In the genomic region with DNA sequence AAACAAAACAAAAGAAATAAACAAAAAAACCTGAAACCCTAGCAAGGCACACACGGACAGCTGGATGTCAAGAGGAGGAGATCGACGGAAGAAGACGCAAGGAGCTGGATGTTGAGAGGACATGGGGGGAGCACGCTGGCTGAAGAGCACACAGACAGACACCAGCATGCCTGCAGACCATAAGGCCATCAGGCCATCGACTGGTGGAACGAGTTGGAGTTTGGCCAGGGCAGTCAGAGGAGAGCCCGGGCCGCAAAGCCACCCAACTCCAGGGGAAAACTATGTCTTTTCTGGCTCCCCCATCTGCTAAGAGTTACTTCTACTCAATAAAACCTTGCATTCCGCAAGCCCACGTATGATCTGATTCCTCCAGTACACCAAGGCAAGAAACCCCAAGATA, we compare ENCODE assay signal across 35 cellular contexts.
"Had no signal": no experiment of that assay in that cellular context is flagged by ENCODE, and none has a peak within 500 bp of the region (broad histone marks: within the 10 kb centered on the region; RNA-seq: fewer than 3 reads in every experiment).

No MANE protein-coding gene starts in this region.

- H3K27me3 ChIP-seq: MG63 had no signal

- H3K36me3 ChIP-seq: MG63 had no signal

- DNase-seq: Karpas-422, Kasumi-1, MG63, MM.1S, MV-4-11, NCI-H1048, NCI-H1092, NCI-H1092 treated with DMSO at 0.1 percent for 48 hours, NCI-H1105, NCI-H1105 treated with DMSO at 0.1 percent for 48 hours, NCI-H1417, NCI-H1417 treated with DMSO at 0.1 percent for 48 hours, NCI-H1436, NCI-H1436 treated with DMSO at 0.1 percent for 48 hours, NCI-H146, NCI-H1694, NCI-H1694 treated with DMSO at 0.1 percent for 48 hours, NCI-H187, NCI-H187 treated with DMSO at 0.1 percent for 48 hours, NCI-H1930, NCI-H2029, NCI-H2029 treated with DMSO at 0.1 percent for 48 hours, NCI-H2081, NCI-H2081 treated with DMSO at 0.1 percent for 48 hours, NCI-H2107, NCI-H2171, NCI-H2171 treated with DMSO at 0.1 percent for 48 hours, NCI-H2227 treated with DMSO at 0.1 percent for 48 hours, NCI-H226, NCI-H345, NCI-H446, NCI-H446 treated with DMSO at 0.1 percent for 48 hours, NCI-H510A, NCI-H510A treated with DMSO at 0.1 percent for 48 hours, NCI-H524 had no signal

- H3K9me3 ChIP-seq: MG63 had no signal

- H3K4me3 ChIP-seq: MG63 had no signal
